In genomic region chr7:78171398-78171797, GRCh38 we compare ENCODE assay signal across 30 cellular contexts.
"Had no signal": no experiment of that assay in that cellular context is flagged by ENCODE, and none has a peak within 500 bp of the region (broad histone marks: within the 10 kb centered on the region; RNA-seq: fewer than 3 reads in every experiment).

No MANE protein-coding gene starts in this region.

- H3K4me1 ChIP-seq: breast epithelium, colonic mucosa, lower lobe of right lung, prostate gland had no signal

- H3K27ac ChIP-seq: breast epithelium, colonic mucosa, gastroesophageal sphincter, left lung, lower lobe of right lung, ovary, prostate gland, tibial nerve had no signal

- H3K27me3 Mint-ChIP-seq: activated CD8-positive, alpha-beta T cell treated with anti-CD3 and anti-CD28 coated beads for 36 hours; activated naive CD4-positive, alpha-beta T cell treated with anti-CD3 and anti-CD28 coated beads, Interleukin-2, amount 50 U/mL, for 24 hours had no signal

- H3K27me3 ChIP-seq: breast epithelium, colonic mucosa, gastroesophageal sphincter, left lung, ovary, tibial nerve had no signal

- H3K27ac Mint-ChIP-seq: activated CD8-positive, alpha-beta T cell treated with anti-CD3 and anti-CD28 coated beads for 36 hours; activated naive CD4-positive, alpha-beta T cell treated with anti-CD3 and anti-CD28 coated beads, Interleukin-2, amount 50 U/mL, for 24 hours; activated naive CD8-positive, alpha-beta T cell treated with anti-CD3 and anti-CD28 coated beads, Interleukin-2, amount 50 U/mL, for 24 hours; activated T-helper 17 cell treated with anti-CD3 and anti-CD28 coated beads, Interleukin-2, amount 50 U/mL, for 72 hours; natural killer cell treated with Interleukin-12 subunit alpha and Interleukin-12 subunit beta and Interleukin-15 and Interleukin-18, amount 100 ng/mL, for 72 hours; stimulated activated memory B cell treated with anti-CD40 and anti-IgM and Interleukin-4, amounts not matched to agents 10 μg/mL and 1 μg/mL and 100 μg/mL, for 72 hours had no signal

- H3K9me3 ChIP-seq: breast epithelium, colonic mucosa, gastroesophageal sphincter, left lung, lower lobe of right lung, ovary, prostate gland, tibial nerve had no signal

- H3K36me3 Mint-ChIP-seq: activated naive CD4-positive, alpha-beta T cell treated with anti-CD3 and anti-CD28 coated beads, Interleukin-2, amount 50 U/mL, for 24 hours; natural killer cell treated with Interleukin-12 subunit alpha and Interleukin-12 subunit beta and Interleukin-15 and Interleukin-18, amount 100 ng/mL, for 72 hours; stimulated activated memory B cell treated with anti-CD40 and anti-IgM and Interleukin-4, amounts not matched to agents 10 μg/mL and 1 μg/mL and 100 μg/mL, for 72 hours had no signal

- H3K4me3 Mint-ChIP-seq: activated CD8-positive, alpha-beta T cell treated with anti-CD3 and anti-CD28 coated beads for 36 hours; activated naive CD4-positive, alpha-beta T cell treated with anti-CD3 and anti-CD28 coated beads, Interleukin-2, amount 50 U/mL, for 24 hours; activated naive CD8-positive, alpha-beta T cell treated with anti-CD3 and anti-CD28 coated beads, Interleukin-2, amount 50 U/mL, for 24 hours; activated T-cell treated with anti-CD3 and anti-CD28 coated beads, Interleukin-2, amount 50 U/mL, for 4 hours; activated T-helper 17 cell treated with anti-CD3 and anti-CD28 coated beads, Interleukin-2, amount 50 U/mL, for 72 hours; natural killer cell treated with Interleukin-12 subunit alpha and Interleukin-12 subunit beta and Interleukin-15 and Interleukin-18, amount 100 ng/mL, for 72 hours; stimulated activated memory B cell treated with anti-CD40 and anti-IgM and Interleukin-4, amounts not matched to agents 10 μg/mL and 1 μg/mL and 100 μg/mL, for 72 hours; stimulated activated naive CD8-positive, alpha-beta T cell treated with anti-CD3 and anti-CD28 coated beads, Interleukin-15, amount 100 ng/mL, for 72 hours had no signal

- H3K36me3 ChIP-seq: breast epithelium, colonic mucosa, gastroesophageal sphincter, left lung, lower lobe of right lung, ovary, prostate gland had no signal

- ATAC-seq: activated CD8-positive, alpha-beta T cell treated with anti-CD3 and anti-CD28 coated beads for 36 hours; activated naive CD8-positive, alpha-beta T cell treated with anti-CD3 and anti-CD28 coated beads, Interleukin-2, amount 50 U/mL, for 24 hours; activated T-cell treated with anti-CD3 and anti-CD28 coated beads, Interleukin-2, amount 50 U/mL, for 4 hours; activated T-helper 17 cell treated with anti-CD3 and anti-CD28 coated beads, Interleukin-2, amount 50 U/mL, for 72 hours; gastroesophageal sphincter; left lung; lower lobe of right lung; natural killer cell treated with Interleukin-12 subunit alpha and Interleukin-12 subunit beta and Interleukin-15 and Interleukin-18, amount 100 ng/mL, for 72 hours; stimulated activated memory B cell treated with anti-CD40 and anti-IgM and Interleukin-4, amounts not matched to agents 10 μg/mL and 1 μg/mL and 100 μg/mL, for 72 hours; stimulated activated naive CD8-positive, alpha-beta T cell treated with anti-CD3 and anti-CD28 coated beads, Interleukin-15, amount 100 ng/mL, for 72 hours had no signal

- H3K4me3 ChIP-seq: breast epithelium, colonic mucosa, gastroesophageal sphincter, left lung, lower lobe of right lung, ovary, prostate gland, tibial nerve had no signal

- H3K9me3 Mint-ChIP-seq: activated CD8-positive, alpha-beta T cell treated with anti-CD3 and anti-CD28 coated beads for 36 hours; activated naive CD4-positive, alpha-beta T cell treated with anti-CD3 and anti-CD28 coated beads, Interleukin-2, amount 50 U/mL, for 24 hours; activated naive CD8-positive, alpha-beta T cell treated with anti-CD3 and anti-CD28 coated beads, Interleukin-2, amount 50 U/mL, for 24 hours; activated T-cell treated with anti-CD3 and anti-CD28 coated beads, Interleukin-2, amount 50 U/mL, for 4 hours; activated T-helper 17 cell treated with anti-CD3 and anti-CD28 coated beads, Interleukin-2, amount 50 U/mL, for 72 hours; natural killer cell treated with Interleukin-12 subunit alpha and Interleukin-12 subunit beta and Interleukin-15 and Interleukin-18, amount 100 ng/mL, for 72 hours; stimulated activated memory B cell treated with anti-CD40 and anti-IgM and Interleukin-4, amounts not matched to agents 10 μg/mL and 1 μg/mL and 100 μg/mL, for 72 hours; stimulated activated naive CD8-positive, alpha-beta T cell treated with anti-CD3 and anti-CD28 coated beads, Interleukin-15, amount 100 ng/mL, for 72 hours had no signal

- DNase-seq: activated CD4-positive, alpha-beta T cell treated with anti-CD3 and anti-CD28 coated beads for 1 hour; activated CD4-positive, alpha-beta T cell treated with anti-CD3 and anti-CD28 coated beads, Interleukin-2, amount 50 U/mL, for 1 hour; activated CD8-positive, alpha-beta T cell treated with anti-CD3 and anti-CD28 coated beads for 36 hours; activated gamma-delta T cell treated with Interleukin-2 at 50 U/mL for 16 hours; activated naive CD8-positive, alpha-beta T cell treated with anti-CD3 and anti-CD28 coated beads, Interleukin-2, amount 50 U/mL, for 24 hours; activated T-cell treated with anti-CD3 and anti-CD28 coated beads, Interleukin-2, amount 50 U/mL, for 4 hours; amygdala; colonic mucosa; effector memory CD4-positive, alpha-beta T cell; erythroblast; head of caudate nucleus; kidney glomerular epithelial cell; left lung; lower lobe of right lung; mesenchymal stem cell; ovary; retina; small intestine; stimulated activated CD4-positive, alpha-beta T cell treated with anti-CD3 and anti-CD28 coated beads, Interleukin-4, amount 100 ng/mL, for 4 hours; stimulated activated CD8-positive, alpha-beta memory T cell treated with anti-CD3 and anti-CD28 coated beads, Interleukin-4, amount 100 ng/mL, for 48 hours; stimulated activated naive CD8-positive, alpha-beta T cell treated with anti-CD3 and anti-CD28 coated beads, Interleukin-15, amount 100 ng/mL, for 72 hours; T-helper 2 cell had no signal

- H3K4me1 Mint-ChIP-seq: activated naive CD4-positive, alpha-beta T cell treated with anti-CD3 and anti-CD28 coated beads, Interleukin-2, amount 50 U/mL, for 24 hours; activated naive CD8-positive, alpha-beta T cell treated with anti-CD3 and anti-CD28 coated beads, Interleukin-2, amount 50 U/mL, for 24 hours; activated T-helper 17 cell treated with anti-CD3 and anti-CD28 coated beads, Interleukin-2, amount 50 U/mL, for 72 hours; stimulated activated memory B cell treated with anti-CD40 and anti-IgM and Interleukin-4, amounts not matched to agents 10 μg/mL and 1 μg/mL and 100 μg/mL, for 72 hours; stimulated activated naive CD8-positive, alpha-beta T cell treated with anti-CD3 and anti-CD28 coated beads, Interleukin-15, amount 100 ng/mL, for 72 hours had no signal
